9 cellular contexts compared by ENCODE assay signal in genomic region chr10:63376560-63377304, GRCh38.
DNase-seq lines count a peak whose midpoint lies in the region; ATAC-seq and TF ChIP-seq lines count a peak whose summit lies in the region.
"Had no signal": no experiment of that assay in that cellular context is flagged by ENCODE, and none has a peak within 500 bp of the region (broad histone marks: within the 10 kb centered on the region; RNA-seq: fewer than 3 reads in every experiment).

No MANE protein-coding gene starts in this region.

- H3K4me3 ChIP-seq in adipocyte (ENCODE audit: low read length) = peak overlapping the region; percentile 77
- peak overlapping the region in 2 of 8 donors; percentile 4 to 42 for H3K4me3 ChIP-seq in spleen
- no peak overlapping the region for H3K4me3 ChIP-seq in endodermal cell (ENCODE audit: low read length)

- WGBS in spleen, 5 donors = 49 to 53% (median 50%) methylated on average over 4 of the region's 4 CpGs
- 95 to 100% methylated on average over 3 to 4 of the region's 4 CpGs for WGBS in endodermal cell (ENCODE audit: insufficient coverage in 1 of 2, insufficient read length in 1 of 2), 2 experiments

- H3K9ac ChIP-seq in adipocyte (ENCODE audit: low read length) (peak overlapping the region; percentile 64), endodermal cell (ENCODE audit: extremely low read depth, low read length, poor library complexity, severe bottlenecking) (no peak overlapping the region)

- peaks cover 32% of the 10 kb centered on the region for H3K4me1 ChIP-seq in adipocyte (ENCODE audit: control insufficient read depth, insufficient read depth, low read length)
- H3K4me1 ChIP-seq in spleen = peaks cover 0 to 48% (median 33%) of the 10 kb centered on the region in 6 donors
- H3K4me1 ChIP-seq in endodermal cell (ENCODE audit: control insufficient read depth, insufficient read depth, low read length) = no peaks in the 10 kb centered on the region

- H3K27ac ChIP-seq in spleen (peak overlapping the region in 6 of 8 donors; percentile 22 to 78 (median 64)), substantia nigra (ENCODE audit: low read depth, low read length, poor library complexity, severe bottlenecking) (no peak overlapping the region), endodermal cell (ENCODE audit: low read depth, low read length) (no peak overlapping the region)

- no peak overlapping the region for H3K27ac Mint-ChIP-seq in endodermal cell

- no peak for TF ChIP-seq CTCF in spleen (IDR thresholded peaks at IDR 0.05 in 8 of 11, conservative IDR thresholded peaks at IDR 0.05 in 3 of 11)
- no peak for TF ChIP-seq CTCF in endodermal cell (conservative IDR thresholded peaks at IDR 0.05)

- H3K4me3 Mint-ChIP-seq in endodermal cell = no peak overlapping the region

- H3K27me3 ChIP-seq in adipocyte (replicated peaks; ENCODE audit: control insufficient read depth, insufficient read depth, low read length) (no peaks in the 10 kb centered on the region), spleen (replicated peaks in 1 of 7) (no peaks in the 10 kb centered on the region), endodermal cell (ENCODE audit: control insufficient read depth, insufficient read depth, low read length, poor library complexity, severe bottlenecking) (no peaks in the 10 kb centered on the region)

- peaks cover 3% of the 10 kb centered on the region for H3K36me3 ChIP-seq in adipocyte (ENCODE audit: control insufficient read depth, insufficient read depth, low read length, severe bottlenecking)
- peaks cover 0 to 5% (median 0%) of the 10 kb centered on the region in 6 donors for H3K36me3 ChIP-seq in spleen
- H3K36me3 ChIP-seq in endodermal cell (ENCODE audit: control insufficient read depth, insufficient read depth, low read length) = peaks cover 43% of the 10 kb centered on the region

- DNase-seq in adipocyte (ENCODE audit: low read depth) (peak; percentile 94), spleen (no peak), substantia nigra (lab: John Stamatoyannopoulos, UW) (no peak), SHP77 (lab: John Stamatoyannopoulos, UW) (no peak), endodermal cell (no peak), NCI-H526 (lab: John Stamatoyannopoulos, UW) (no peak)
- DNase-seq: NCI-H1092 treated with DMSO at 0.1 percent for 48 hours had no signal

- H3K9me3 ChIP-seq in adipocyte (ENCODE audit: control insufficient read depth, low read length) = no peaks in the 10 kb centered on the region
- H3K9me3 ChIP-seq in spleen = no peaks in the 10 kb centered on the region
- no peaks in the 10 kb centered on the region for H3K9me3 ChIP-seq in endodermal cell (ENCODE audit: control insufficient read depth, low read length)

- intact Hi-C loops in spleen (cut with DNase I; ENCODE audit: low total_unique reads) = no loop called here

- peak; percentile 97 for ATAC-seq in GM19043 (IDR thresholded peaks at IDR 0.05; ENCODE audit: low read depth, unreplicated experiment)
- peak; percentile 91 for ATAC-seq in HG03060 (IDR thresholded peaks at IDR 0.05; ENCODE audit: low read depth, unreplicated experiment)

- peaks cover 19% of the 10 kb centered on the region for H3K36me3 Mint-ChIP-seq in endodermal cell (ENCODE audit: low read depth)

- no peaks in the 10 kb centered on the region for H3K27me3 Mint-ChIP-seq in endodermal cell (ENCODE audit: insufficient read depth)

- H3K9me3 Mint-ChIP-seq in endodermal cell = no peaks in the 10 kb centered on the region

- peaks cover 2% of the 10 kb centered on the region for H3K4me1 Mint-ChIP-seq in endodermal cell

- TF ChIP-seq POLR2A in spleen (IDR thresholded peaks at IDR 0.05) = no peak

Comparison
In these comparisons a context has a peak if more than half of its experiments do, and no peak if none do; other contexts are left out.
1. H3K27ac ChIP-seq: peak in spleen (6 of 8); none in substantia nigra (single experiment) and endodermal cell (single experiment).